ENCODE assay signal across 1 cellular context in the genomic region with DNA sequence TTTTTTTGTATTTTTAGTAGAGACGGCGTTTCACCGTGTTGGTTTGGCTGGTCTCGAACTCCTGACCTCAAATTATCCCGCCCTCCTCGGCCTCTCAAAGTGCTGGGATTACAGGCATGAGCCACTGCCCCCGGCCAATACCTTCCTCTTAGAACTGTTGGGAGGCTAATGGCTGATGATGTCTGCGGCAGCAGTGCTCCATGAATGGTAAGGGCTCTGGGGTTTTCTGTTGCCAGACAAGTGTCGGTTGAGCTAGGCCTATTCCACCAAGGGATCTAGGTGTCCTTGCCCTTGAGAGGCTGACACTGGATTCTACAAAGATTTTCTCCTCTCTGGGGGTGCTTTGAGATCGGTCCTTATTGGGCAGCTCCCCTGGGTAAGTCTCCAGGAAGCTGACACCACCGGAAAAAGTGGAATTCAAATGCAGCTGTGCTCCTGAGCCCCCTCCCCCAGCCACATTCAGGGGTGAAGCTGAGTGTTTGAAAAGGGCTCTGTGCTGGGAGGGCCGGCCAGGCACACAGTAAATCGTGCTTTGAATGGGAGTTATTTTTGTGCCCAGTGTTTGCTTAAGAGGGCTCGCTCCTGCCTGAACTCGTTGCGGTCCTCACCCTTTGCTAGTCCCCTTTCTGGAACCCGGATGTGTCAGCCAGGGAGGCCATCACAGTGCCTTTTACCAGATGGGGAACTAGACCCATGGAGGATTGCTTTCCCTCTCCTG.
TF ChIP-seq lines count a peak whose summit lies in the region.

No MANE protein-coding gene starts in this region.

TF ChIP-seq in GM23338, 12 proteins besides CTCF, POLR2A, EP300 and RAD21 (continued from another document):
- TF ChIP-seq, protein P1, sequence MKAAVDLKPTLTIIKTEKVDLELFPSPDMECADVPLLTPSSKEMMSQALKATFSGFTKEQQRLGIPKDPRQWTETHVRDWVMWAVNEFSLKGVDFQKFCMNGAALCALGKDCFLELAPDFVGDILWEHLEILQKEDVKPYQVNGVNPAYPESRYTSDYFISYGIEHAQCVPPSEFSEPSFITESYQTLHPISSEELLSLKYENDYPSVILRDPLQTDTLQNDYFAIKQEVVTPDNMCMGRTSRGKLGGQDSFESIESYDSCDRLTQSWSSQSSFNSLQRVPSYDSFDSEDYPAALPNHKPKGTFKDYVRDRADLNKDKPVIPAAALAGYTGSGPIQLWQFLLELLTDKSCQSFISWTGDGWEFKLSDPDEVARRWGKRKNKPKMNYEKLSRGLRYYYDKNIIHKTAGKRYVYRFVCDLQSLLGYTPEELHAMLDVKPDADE (IDR thresholded peaks at IDR 0.05): peak; percentile 72; the same call in 1 of the 2 replicates
TF ChIP-seq in GM23338: peak in this region for 4.
